Comparison of ENCODE assay signal across 1 cellular context in genomic region chr13:80337706-80338105, GRCh38.
TF ChIP-seq lines count a peak whose summit lies in the region.

No MANE protein-coding gene starts in this region.

TF ChIP-seq in H1, 55 proteins besides CTCF, POLR2A, EP300 and RAD21:
- no peak for TF ChIP-seq GABPA (IDR thresholded peaks at IDR 0.05; ENCODE audit: borderline replicate concordance, insufficient read depth, low read length)
- no peak for TF ChIP-seq MAFK (IDR thresholded peaks at IDR 0.05; ENCODE audit: low read depth, low read length)
- TF ChIP-seq JUN (IDR thresholded peaks at IDR 0.05; ENCODE audit: low read depth, low read length) = no peak
- TF ChIP-seq ASH2L (IDR thresholded peaks at IDR 0.05; ENCODE audit: low read length) = no peak
- no peak for TF ChIP-seq NANOG (IDR thresholded peaks at IDR 0.05; ENCODE audit: insufficient read depth, low read depth, low read length, poor library complexity, severe bottlenecking)
- TF ChIP-seq, protein P1, sequence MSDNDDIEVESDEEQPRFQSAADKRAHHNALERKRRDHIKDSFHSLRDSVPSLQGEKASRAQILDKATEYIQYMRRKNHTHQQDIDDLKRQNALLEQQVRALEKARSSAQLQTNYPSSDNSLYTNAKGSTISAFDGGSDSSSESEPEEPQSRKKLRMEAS (IDR thresholded peaks at IDR 0.05) = no peak
- TF ChIP-seq RNF2 (IDR thresholded peaks at IDR 0.05; ENCODE audit: borderline replicate concordance, low read depth, low read length, missing control alignments, poor library complexity, severe bottlenecking) = no peak
- TF ChIP-seq SP4 (IDR thresholded peaks at IDR 0.05; ENCODE audit: low read length) = no peak
- no peak for TF ChIP-seq HDAC6 (IDR thresholded peaks at IDR 0.05; ENCODE audit: low read depth, low read length)
- no peak for TF ChIP-seq CTBP2 (IDR thresholded peaks at IDR 0.05; ENCODE audit: borderline replicate concordance, insufficient read depth, insufficient read length, low read length)
- TF ChIP-seq EZH2 (IDR thresholded peaks at IDR 0.05; ENCODE audit: low read depth, low read length, severe bottlenecking) = no peak
